Comparison of ENCODE assay signal across 13 cellular contexts in genomic region chr15:58396181-58396580, GRCh38. TPM values are rescaled to one million over a fixed set of nuclear protein-coding genes. Genes with fewer than 3 reads are reported as not detected.
DNase-seq lines count a peak whose midpoint lies in the region; ATAC-seq and TF ChIP-seq lines count a peak whose summit lies in the region.
"Had no signal": no experiment of that assay in that cellular context is flagged by ENCODE, and none has a peak within 500 bp of the region (broad histone marks: within the 10 kb centered on the region; RNA-seq: fewer than 3 reads in every experiment).

No MANE protein-coding gene starts in this region.

- CTCF ChIA-PET in naive thymus-derived CD4-positive, alpha-beta T cell (lab: Charles Lee): no interaction called here

- H3K4me1 Mint-ChIP-seq in naive thymus-derived CD4-positive, alpha-beta T cell: no peaks in the 10 kb centered on the region
- H3K4me1 Mint-ChIP-seq: naive B cell had no signal

- H3K4me3 ChIP-seq in fibroblast of mammary gland (ENCODE audit: control insufficient read depth, low read depth, low read length): no peak overlapping the region
- no peak overlapping the region for H3K4me3 ChIP-seq in smooth muscle cell
- no peak overlapping the region for H3K4me3 ChIP-seq in naive thymus-derived CD4-positive, alpha-beta T cell (ENCODE audit: low read length)
- no peak overlapping the region for H3K4me3 ChIP-seq in spleen
- H3K4me3 ChIP-seq: GM23338 had no signal

- H3K4me3 Mint-ChIP-seq in naive thymus-derived CD4-positive, alpha-beta T cell: no peak overlapping the region
- H3K4me3 Mint-ChIP-seq: GM23338, naive B cell had no signal

- DNase-seq in HCEC 1CT: peak; percentile 95
- peak; percentile 32 for DNase-seq in T1000 (lab: John Stamatoyannopoulos, UW)
- peak; percentile 98 for DNase-seq in fibroblast of mammary gland (ENCODE audit: low read depth)
- DNase-seq in smooth muscle cell (lab: John Stamatoyannopoulos, UW; ENCODE audit: unreplicated experiment): no peak
- no peak for DNase-seq in naive thymus-derived CD4-positive, alpha-beta T cell
- no peak for DNase-seq in spleen
- DNase-seq: activated CD4-positive, alpha-beta T cell treated with anti-CD3 and anti-CD28 coated beads for 4 hours; activated gamma-delta T cell treated with Interleukin-2 at 50 U/mL for 16 hours; naive B cell; NCI-H510A treated with DMSO at 0.1 percent for 48 hours; SK-N-SH had no signal

- peak overlapping the region; percentile 50 for H3K4me2 ChIP-seq in smooth muscle cell
- H3K4me2 ChIP-seq: GM23338, SK-N-SH had no signal

- peaks cover 14% of the 10 kb centered on the region for H3F3A ChIP-seq in smooth muscle cell (ENCODE audit: low read depth)

- H3K36me3 Mint-ChIP-seq in naive thymus-derived CD4-positive, alpha-beta T cell: no peaks in the 10 kb centered on the region
- H3K36me3 Mint-ChIP-seq: naive B cell had no signal

- H3K36me3 ChIP-seq in smooth muscle cell (ENCODE audit: low read depth): no peaks in the 10 kb centered on the region
- H3K36me3 ChIP-seq in naive thymus-derived CD4-positive, alpha-beta T cell (ENCODE audit: control insufficient read depth in 2 of 3, insufficient read depth in 3 of 3, low read length in 3 of 3): no peaks in the 10 kb centered on the region
- H3K36me3 ChIP-seq in spleen: no peaks in the 10 kb centered on the region

- H3K79me2 ChIP-seq in smooth muscle cell (ENCODE audit: low read depth): no peaks in the 10 kb centered on the region

- intact Hi-C loops in naive thymus-derived CD4-positive, alpha-beta T cell (cut with micrococcal nuclease): no loop called here
- intact Hi-C loops in spleen (cut with DNase I; ENCODE audit: low total_unique reads): no loop called here

- POLR2A ChIA-PET in naive thymus-derived CD4-positive, alpha-beta T cell (lab: Charles Lee): interaction anchor here (0.6 kb wide), 1 partner anchor 15 kb away, joined by 3 read pairs; no protein-coding TSS in a partner anchor

- H3K27me3 ChIP-seq in smooth muscle cell (ENCODE audit: low read depth) (no peaks in the 10 kb centered on the region), spleen (replicated peaks in 1 of 7) (no peaks in the 10 kb centered on the region)
- H3K27me3 ChIP-seq in naive thymus-derived CD4-positive, alpha-beta T cell (ENCODE audit: control insufficient read depth in 2 of 2, insufficient read depth in 2 of 2, low read length in 2 of 2): no peaks in the 10 kb centered on the region

- peaks cover 0 to 9% (median 0%) of the 10 kb centered on the region in 5 donors for H3K27me3 Mint-ChIP-seq in naive thymus-derived CD4-positive, alpha-beta T cell

- no peaks in the 10 kb centered on the region for H4K20me1 ChIP-seq in smooth muscle cell (ENCODE audit: low read depth)

- peaks cover 39% of the 10 kb centered on the region for H3K4me1 ChIP-seq in smooth muscle cell (ENCODE audit: low read depth)
- no peaks in the 10 kb centered on the region for H3K4me1 ChIP-seq in naive thymus-derived CD4-positive, alpha-beta T cell (ENCODE audit: control insufficient read depth in 2 of 2, insufficient read depth in 2 of 2, low read length in 2 of 2)
- peaks cover 0 to 4% (median 0%) of the 10 kb centered on the region in 6 donors for H3K4me1 ChIP-seq in spleen

- TF ChIP-seq CTCF in fibroblast of mammary gland (conservative IDR thresholded peaks at IDR 0.05; ENCODE audit: control insufficient read depth, insufficient read depth, low read depth, low read length) (no peak), smooth muscle cell (IDR thresholded peaks at IDR 0.05; ENCODE audit: borderline replicate concordance, insufficient read depth, poor library complexity, severe bottlenecking) (no peak), spleen (IDR thresholded peaks at IDR 0.05 in 8 of 11, conservative IDR thresholded peaks at IDR 0.05 in 3 of 11) (no peak)

- peak overlapping the region; percentile 79 for H3K9ac ChIP-seq in smooth muscle cell (ENCODE audit: low read depth)
- H3K9ac ChIP-seq: SK-N-SH had no signal

- ATAC-seq in naive thymus-derived CD4-positive, alpha-beta T cell: no peak
- no peak for ATAC-seq in GM21390 (IDR thresholded peaks at IDR 0.05; ENCODE audit: unreplicated experiment)
- ATAC-seq: GM23338 had no signal

- H2AFZ ChIP-seq in smooth muscle cell (ENCODE audit: low read depth): no peak overlapping the region
- H2AFZ ChIP-seq: GM23338 had no signal

- WGBS in smooth muscle cell (ENCODE audit: low lambda C conversion rate): 2% methylated on average over 3 of the region's 3 CpGs
- 58 to 88% (median 83%) methylated on average over 3 of the region's 3 CpGs for WGBS in spleen, 5 donors

- H3K9me3 ChIP-seq in smooth muscle cell (replicated peaks; ENCODE audit: low read depth) (no peaks in the 10 kb centered on the region), spleen (no peaks in the 10 kb centered on the region)
- no peaks in the 10 kb centered on the region for H3K9me3 ChIP-seq in naive thymus-derived CD4-positive, alpha-beta T cell (ENCODE audit: control insufficient read depth in 2 of 3, low read length in 3 of 3)
- H3K9me3 ChIP-seq: SK-N-SH had no signal

- no peaks in the 10 kb centered on the region for H3K9me3 Mint-ChIP-seq in naive thymus-derived CD4-positive, alpha-beta T cell
- H3K9me3 Mint-ChIP-seq: GM23338, naive B cell had no signal

- TF ChIP-seq POLR2A in spleen (IDR thresholded peaks at IDR 0.05): no peak

- H3K27ac ChIP-seq in smooth muscle cell (ENCODE audit: low read depth): peak overlapping the region; percentile 92
- H3K27ac ChIP-seq in naive thymus-derived CD4-positive, alpha-beta T cell (ENCODE audit: low read depth, low read length): no peak overlapping the region
- no peak overlapping the region for H3K27ac ChIP-seq in spleen

- no peak overlapping the region for H3K27ac Mint-ChIP-seq in naive thymus-derived CD4-positive, alpha-beta T cell
- H3K27ac Mint-ChIP-seq: GM23338, naive B cell had no signal

RNA-seq across cellular contexts. Expression of gene LIPC, which starts 35.6 kb away (rescaled TPM):
- total RNA-seq in smooth muscle cell (not detected in 2 replicates), spleen (1 to 10 TPM in 6 of 7 donors, under 1 TPM in 1; 0.60 to 2.5 (median 1.2) TPM)
- polyA plus RNA-seq in smooth muscle cell (not detected in 2 replicates), spleen (under 1 TPM; 0.47 to 0.70 (median 0.48) TPM)
- total RNA-seq in naive thymus-derived CD4-positive, alpha-beta T cell: 1 to 10 TPM in 1 of 5 experiments, under 1 TPM in 4; 0.46 to 5.1 (median 0.77) TPM
- polyA plus RNA-seq in naive thymus-derived CD4-positive, alpha-beta T cell: 1 to 10 TPM in 1 of 2 donors, under 1 TPM in 1; 0.58 to 2.1 TPM
- total RNA-seq: GM23338 had no signal
- polyA plus RNA-seq: GM23338, SK-N-SH had no signal

Comparison
In these comparisons a context has a peak if more than half of its experiments do, and no peak if none do; other contexts are left out.
1. DNase-seq: peak in HCEC 1CT (single experiment), T1000 (single experiment) and fibroblast of mammary gland (single experiment); none in smooth muscle cell (single experiment), naive thymus-derived CD4-positive, alpha-beta T cell (0 of 9) and spleen (single experiment).